Comparison of ENCODE assay signal across 1 cellular context in the genomic region with DNA sequence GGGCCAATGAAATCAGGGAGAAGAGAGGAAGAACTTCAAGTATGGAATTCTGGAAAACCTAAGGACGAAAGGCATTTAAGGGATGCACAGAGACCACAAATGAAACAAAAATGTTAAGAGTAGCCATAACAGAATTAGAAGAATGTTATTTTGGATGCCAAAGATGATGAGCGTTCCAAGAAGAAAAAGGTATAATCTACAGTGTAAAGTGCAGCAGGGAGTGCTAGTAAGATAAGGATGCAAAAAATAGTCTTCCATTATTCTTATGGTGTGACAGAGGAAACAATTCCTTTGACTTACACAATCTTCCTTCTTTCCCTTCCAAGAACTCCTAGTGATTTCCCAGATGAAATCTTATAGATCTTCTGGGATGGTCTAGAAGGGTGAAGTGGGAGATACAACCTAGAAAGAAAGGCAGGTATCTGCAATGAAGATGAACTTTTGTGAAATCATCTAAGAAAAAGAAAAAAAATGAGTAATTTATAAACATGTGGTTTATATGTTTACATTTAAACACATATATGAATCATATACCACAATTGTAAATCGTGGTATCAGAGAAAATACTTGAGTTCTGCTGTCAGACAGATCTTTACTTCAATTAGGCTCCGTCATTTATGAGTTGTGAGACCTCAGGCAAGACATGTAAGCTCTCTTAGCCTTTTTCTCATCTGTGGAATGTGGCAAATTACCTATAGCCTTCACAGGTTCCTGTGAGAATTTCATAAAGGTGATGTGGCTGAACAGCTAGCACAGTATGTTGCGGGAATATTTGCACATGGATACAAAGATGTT.
TF ChIP-seq lines count a peak whose summit lies in the region.

No MANE protein-coding gene starts in this region.

TF ChIP-seq in K562, 482 proteins besides CTCF, POLR2A, EP300 and RAD21:
- TF ChIP-seq SUPT5H (IDR thresholded peaks at IDR 0.05): 0 out of 2 replicates have a peak, but pooled peaks have one; percentile 21
- no peak for TF ChIP-seq EGR1 (conservative IDR thresholded peaks at IDR 0.05)
